Comparison of ENCODE assay signal across 7 cellular contexts in genomic region chr22:42863349-42863911, GRCh38. TPM values are rescaled to one million over a fixed set of nuclear protein-coding genes. Genes with fewer than 3 reads are reported as not detected.
DNase-seq lines count a peak whose midpoint lies in the region; ATAC-seq, FAIRE-seq and TF ChIP-seq lines count a peak whose summit lies in the region.

No MANE protein-coding gene starts in this region.

- intact Hi-C loops in cardiac septum (cut with DNase I), result no loop called here

- no peak for TF ChIP-seq CTCF in cardiac fibroblast (IDR thresholded peaks at IDR 0.05; ENCODE audit: low read depth, low read length)

- FAIRE-seq in GM18507 (lab: Jason Lieb, UNC), result peak; percentile 81

- ATAC-seq in GM18502 (IDR thresholded peaks at IDR 0.05; ENCODE audit: poor library complexity, unreplicated experiment), result no peak

- H3K4me3 ChIP-seq in cardiac fibroblast (replicated peaks in 1 of 2; ENCODE audit: low read depth in 2 of 2, low read length in 2 of 2), result no peak overlapping the region

- DNase-seq in GM18507 (ENCODE audit: extremely low spot score, insufficient read length, low read depth), result no peak
- peak; percentile 82 for DNase-seq in RPMI7951 (ENCODE audit: low read depth)
- DNase-seq in cardiac fibroblast (ENCODE audit: low read depth in 2 of 2), result peak; percentile 59 to 87
- DNase-seq in stimulated activated CD4-positive, alpha-beta T cell treated with anti-CD3 and anti-CD28 coated beads, Interleukin-2, amount 100 ng/mL, for 24 hours, result peak; percentile 24 to 68
- no peak for DNase-seq in NCI-H1092 treated with DMSO at 0.1 percent for 48 hours (lab: John Stamatoyannopoulos, UW)
- DNase-seq in cardiac septum (ENCODE audit: low spot score), result no peak

RNA-seq across cellular contexts. Expression of gene ARFGAP3, which starts 6.4 kb away (rescaled TPM):
- 49.3 and 51.2 TPM in 2 replicates for total RNA-seq in RPMI7951 (2014; rRNA removed; shearing (Covaris generic))
- total RNA-seq in cardiac septum, result 32.5 TPM

Comparison
In these comparisons a context has a peak if more than half of its experiments do, and no peak if none do; other contexts are left out.
1. DNase-seq: peak in RPMI7951 (single experiment), cardiac fibroblast (2 of 2) and stimulated activated CD4-positive, alpha-beta T cell treated with anti-CD3 and anti-CD28 coated beads, Interleukin-2, amount 100 ng/mL, for 24 hours (2 of 2); none in GM18507 (single experiment), NCI-H1092 treated with DMSO at 0.1 percent for 48 hours (single experiment) and cardiac septum (single experiment).